8 cellular contexts compared by ENCODE assay signal in genomic region chr11:44861829-44862545, GRCh38.
A peak's percentile ranks its signal among the peaks of the same experiment; 100 is the strongest.
DNase-seq lines count a peak whose midpoint lies in the region; ATAC-seq and TF ChIP-seq lines count a peak whose summit lies in the region.

No MANE protein-coding gene starts in this region.

- ATAC-seq in GM21528 (IDR thresholded peaks at IDR 0.05; ENCODE audit: low FRiP score, unreplicated experiment), result peak; percentile 99

- peaks cover 21% of the 10 kb centered on the region for H3K4me1 ChIP-seq in iPS-15b (ENCODE audit: control insufficient read depth, insufficient read depth, low read length)

- H3K9ac ChIP-seq in iPS-15b (ENCODE audit: low read depth, low read length), result peak overlapping the region; percentile 37

- H3K36me3 ChIP-seq in iPS-15b (ENCODE audit: control insufficient read depth, insufficient read depth, low read length), result peaks cover 3% of the 10 kb centered on the region

- DNase-seq in Caki2 (ENCODE audit: low read depth) (peak; percentile 89), HT1080 (ENCODE audit: low read depth) (peak; percentile 97), T-helper 22 cell (ENCODE audit: low read depth) (peak; percentile 62), astrocyte of the cerebellum (ENCODE audit: low read depth) (peak; percentile 98), putamen (ENCODE audit: low spot score) (no peak)
- DNase-seq in stimulated activated CD4-positive, alpha-beta T cell treated with anti-CD3 and anti-CD28 coated beads, Interleukin-1b, Interleukin-23, amount 100 ng/mL, for 4 hours (ENCODE audit: low read depth in 2 of 2), result peak; percentile 55 to 62

- no peaks in the 10 kb centered on the region for H3K27me3 ChIP-seq in iPS-15b (ENCODE audit: control insufficient read depth, insufficient read depth, low read length)

- no peaks in the 10 kb centered on the region for H3K9me3 ChIP-seq in iPS-15b (ENCODE audit: control insufficient read depth, insufficient read depth, low read length)

- in situ Hi-C loops in Caki2 (cut with HindIII; ENCODE audit: low pct_unique_long_range_greater_than_20kb, low sequenced_read_pairs) (no loop called here), astrocyte of the cerebellum (cut with HindIII; ENCODE audit: low sequenced_read_pairs) (no loop called here)

- no peak overlapping the region for H3K4me3 ChIP-seq in astrocyte of the cerebellum (ENCODE audit: low read depth, low read length)
- H3K4me3 ChIP-seq in iPS-15b (ENCODE audit: low read depth, low read length), result no peak overlapping the region

- TF ChIP-seq CTCF in astrocyte of the cerebellum (IDR thresholded peaks at IDR 0.05; ENCODE audit: low read depth, low read length, missing control alignments), result no peak
